Comparison of ENCODE assay signal across 16 cellular contexts in genomic region chr2:213740453-213740852, GRCh38.
A peak's percentile ranks its signal among the peaks of the same experiment; 100 is the strongest.
DNase-seq lines count a peak whose midpoint lies in the region; ATAC-seq and TF ChIP-seq lines count a peak whose summit lies in the region.
"Had no signal": no experiment of that assay in that cellular context is flagged by ENCODE, and none has a peak within 500 bp of the region (broad histone marks: within the 10 kb centered on the region; RNA-seq: fewer than 3 reads in every experiment).

No MANE protein-coding gene starts in this region.

- peaks cover 1% of the 10 kb centered on the region for H3K27me3 Mint-ChIP-seq in endothelial cell (ENCODE audit: unreplicated experiment)
- H3K27me3 Mint-ChIP-seq: CD4-positive, alpha-beta T cell had no signal

- no peak overlapping the region for H3K4me3 Mint-ChIP-seq in stimulated activated effector memory CD8-positive, alpha-beta T cell treated with anti-CD3 and anti-CD28 coated beads, Interleukin-12 subunit alpha, Interleukin-12 subunit beta, amount 100 ng/mL, for 72 hours
- no peak overlapping the region for H3K4me3 Mint-ChIP-seq in endothelial cell (ENCODE audit: unreplicated experiment)
- H3K4me3 Mint-ChIP-seq: activated T-helper 1 cell treated with anti-CD3 and anti-CD28 coated beads, Interleukin-12 subunit alpha, Interleukin-12 subunit beta, Interleukin-2, Interleukin-4 antibody, amounts not matched to agents 30 ng/mL and 10 ng/mL and 1 ng/mL, durations not matched to agents 14 hours and 24 hours and 36 hours; CD4-positive, alpha-beta T cell had no signal

- ATAC-seq in GM18907 (IDR thresholded peaks at IDR 0.05; ENCODE audit: unreplicated experiment) (peak; percentile 93), GM21723 (IDR thresholded peaks at IDR 0.05; ENCODE audit: unreplicated experiment) (peak; percentile 88), HG03108 (IDR thresholded peaks at IDR 0.05; ENCODE audit: unreplicated experiment) (peak; percentile 79)
- peak; percentile 39 for ATAC-seq in stimulated activated effector memory CD8-positive, alpha-beta T cell treated with anti-CD3 and anti-CD28 coated beads, Interleukin-12 subunit alpha, Interleukin-12 subunit beta, amount 100 ng/mL, for 72 hours
- ATAC-seq: K562 had no signal

- no peaks in the 10 kb centered on the region for H3K4me1 ChIP-seq in effector memory CD4-positive, alpha-beta T cell (ENCODE audit: control insufficient read depth, insufficient read depth, low read length, poor library complexity, severe bottlenecking)

- no peak for TF ChIP-seq CTCF in endothelial cell (IDR thresholded peaks at IDR 0.05; ENCODE audit: unreplicated experiment)

- H3K27ac Mint-ChIP-seq in stimulated activated effector memory CD8-positive, alpha-beta T cell treated with anti-CD3 and anti-CD28 coated beads, Interleukin-12 subunit alpha, Interleukin-12 subunit beta, amount 100 ng/mL, for 72 hours, result no peak overlapping the region
- H3K27ac Mint-ChIP-seq in endothelial cell (ENCODE audit: unreplicated experiment), result no peak overlapping the region
- H3K27ac Mint-ChIP-seq: activated T-helper 1 cell treated with anti-CD3 and anti-CD28 coated beads, Interleukin-12 subunit alpha, Interleukin-12 subunit beta, Interleukin-2, Interleukin-4 antibody, amounts not matched to agents 30 ng/mL and 10 ng/mL and 1 ng/mL, durations not matched to agents 14 hours and 24 hours and 36 hours; CD4-positive, alpha-beta T cell had no signal

- H3K36me3 Mint-ChIP-seq in stimulated activated effector memory CD8-positive, alpha-beta T cell treated with anti-CD3 and anti-CD28 coated beads, Interleukin-12 subunit alpha, Interleukin-12 subunit beta, amount 100 ng/mL, for 72 hours, result no peaks in the 10 kb centered on the region
- no peaks in the 10 kb centered on the region for H3K36me3 Mint-ChIP-seq in endothelial cell (ENCODE audit: low read depth, unreplicated experiment)

- no peaks in the 10 kb centered on the region for H3K27me3 ChIP-seq in effector memory CD4-positive, alpha-beta T cell (replicated peaks; ENCODE audit: control insufficient read depth, insufficient read depth, low read length, poor library complexity, severe bottlenecking)

- no peak overlapping the region for H3K4me3 ChIP-seq in effector memory CD4-positive, alpha-beta T cell (ENCODE audit: insufficient read depth, low read depth, low read length, poor library complexity, severe bottlenecking)
- H3K4me3 ChIP-seq: K562 had no signal

- no peaks in the 10 kb centered on the region for H3K9me3 ChIP-seq in effector memory CD4-positive, alpha-beta T cell (ENCODE audit: control insufficient read depth, low read length)
- H3K9me3 ChIP-seq: SK-N-SH had no signal

- no peaks in the 10 kb centered on the region for H3K4me1 Mint-ChIP-seq in stimulated activated effector memory CD8-positive, alpha-beta T cell treated with anti-CD3 and anti-CD28 coated beads, Interleukin-12 subunit alpha, Interleukin-12 subunit beta, amount 100 ng/mL, for 72 hours
- no peaks in the 10 kb centered on the region for H3K4me1 Mint-ChIP-seq in endothelial cell (ENCODE audit: unreplicated experiment)

- no peaks in the 10 kb centered on the region for H3K36me3 ChIP-seq in effector memory CD4-positive, alpha-beta T cell (ENCODE audit: control insufficient read depth, insufficient read depth, low read length)

- no peak overlapping the region for H3K27ac ChIP-seq in effector memory CD4-positive, alpha-beta T cell (ENCODE audit: insufficient read depth, low read length, poor library complexity, severe bottlenecking)

- H3K9me3 Mint-ChIP-seq in stimulated activated effector memory CD8-positive, alpha-beta T cell treated with anti-CD3 and anti-CD28 coated beads, Interleukin-12 subunit alpha, Interleukin-12 subunit beta, amount 100 ng/mL, for 72 hours, result peaks cover 3% of the 10 kb centered on the region
- no peaks in the 10 kb centered on the region for H3K9me3 Mint-ChIP-seq in endothelial cell (ENCODE audit: unreplicated experiment)
- H3K9me3 Mint-ChIP-seq: activated T-helper 1 cell treated with anti-CD3 and anti-CD28 coated beads, Interleukin-12 subunit alpha, Interleukin-12 subunit beta, Interleukin-2, Interleukin-4 antibody, amounts not matched to agents 30 ng/mL and 10 ng/mL and 1 ng/mL, durations not matched to agents 14 hours and 24 hours and 36 hours; CD4-positive, alpha-beta T cell had no signal

- no peak for DNase-seq in stimulated activated effector memory CD8-positive, alpha-beta T cell treated with anti-CD3 and anti-CD28 coated beads, Interleukin-12 subunit alpha, Interleukin-12 subunit beta, amount 100 ng/mL, for 72 hours (ENCODE audit: low spot score in 2 of 2)
- DNase-seq in COLO668 (lab: John Stamatoyannopoulos, UW; ENCODE audit: unreplicated experiment) (no peak), endothelial cell (ENCODE audit: low spot score) (no peak)
- no peak for DNase-seq in effector memory CD4-positive, alpha-beta T cell
- DNase-seq: aorta; CD4-positive, alpha-beta T cell; foreskin fibroblast; NCI-H1694; NK-92 treated with Interleukin-12 subunit alpha and Interleukin-12 subunit beta, amount 100 ng/mL, for 24 hours; SK-N-SH; substantia nigra had no signal

Comparison
In these comparisons a context has a peak if more than half of its experiments do, and no peak if none do; other contexts are left out.
1. ATAC-seq: peak in every context shown above with its lines; median percentile 93 in GM18907; 88 in GM21723; 79 in HG03108; 39 in stimulated activated effector memory CD8-positive, alpha-beta T cell treated with anti-CD3 and anti-CD28 coated beads, Interleukin-12 subunit alpha, Interleukin-12 subunit beta, amount 100 ng/mL, for 72 hours.